27 cellular contexts compared by ENCODE assay signal in the genomic region with DNA sequence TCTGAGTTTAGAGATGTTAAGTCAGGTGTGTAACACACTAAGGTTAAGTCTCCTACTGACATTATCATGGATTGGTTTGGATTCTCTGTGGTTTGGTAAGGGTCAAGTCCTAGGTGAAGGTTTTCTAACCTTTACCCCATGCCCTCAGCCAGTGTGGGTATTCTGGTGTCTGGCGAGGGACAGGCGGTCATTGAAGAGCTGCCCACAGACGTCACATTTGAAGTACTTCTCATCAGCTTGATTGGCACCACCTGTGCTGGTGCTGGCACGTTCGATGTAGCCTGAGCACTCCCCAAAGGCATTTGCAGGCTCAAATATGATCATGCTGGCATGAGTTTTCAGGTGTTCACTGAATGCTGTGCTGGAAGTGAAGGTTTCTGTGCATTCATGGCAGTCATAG. TPM values are rescaled to one million over a fixed set of nuclear protein-coding genes. Genes with fewer than 3 reads are reported as not detected.
"Had no signal": no experiment of that assay in that cellular context is flagged by ENCODE, and none has a peak within 500 bp of the region (broad histone marks: within the 10 kb centered on the region; RNA-seq: fewer than 3 reads in every experiment).

No MANE protein-coding gene starts in this region.

- H3K36me3 ChIP-seq: suprapubic skin, transverse colon, upper lobe of left lung, upper lobe of right lung, uterus had no signal

- H3K4me3 ChIP-seq: stomach, suprapubic skin, testis, thoracic aorta, thyroid gland, tibial artery, tibial nerve, transverse colon, upper lobe of left lung, upper lobe of right lung, uterus, vagina had no signal

- H3K27ac ChIP-seq: stomach, suprapubic skin, testis, thoracic aorta, thyroid gland, tibial artery, tibial nerve, transverse colon, upper lobe of left lung, upper lobe of right lung, uterus, vagina had no signal

- H3K27me3 ChIP-seq: stomach, suprapubic skin, testis, thyroid gland, tibial artery, tibial nerve, transverse colon, upper lobe of left lung, upper lobe of right lung, uterus, vagina had no signal

- ATAC-seq: stimulated activated effector memory CD8-positive, alpha-beta T cell treated with anti-CD3 and anti-CD28 coated beads, Interleukin-12 subunit alpha, Interleukin-12 subunit beta, amount 100 ng/mL, for 72 hours; stimulated activated memory B cell treated with anti-CD40 and anti-IgM and Interleukin-4, amounts not matched to agents 10 μg/mL and 1 μg/mL and 100 μg/mL, for 72 hours; stimulated activated naive B cell treated with anti-CD40 and anti-IgM and Interleukin-4, amounts not matched to agents 10 μg/mL and 1 μg/mL and 100 μg/mL, for 72 hours; stimulated activated naive CD8-positive, alpha-beta T cell treated with anti-CD3 and anti-CD28 coated beads, Interleukin-15, amount 100 ng/mL, for 72 hours; stimulated activated naive CD8-positive, alpha-beta T cell treated with anti-CD3 and anti-CD28 coated beads, Interleukin-15, Interleukin-2, amounts not matched to agents 100 U/mL and 50 U/mL, for 24 hours; upper lobe of right lung had no signal

- H3K4me1 ChIP-seq: suprapubic skin, testis, thyroid gland, tibial artery, tibial nerve, transverse colon, upper lobe of left lung, upper lobe of right lung, uterus, vagina had no signal

- H3K9me3 ChIP-seq: suprapubic skin, testis, thoracic aorta, thyroid gland, tibial artery, upper lobe of right lung, uterus, vagina had no signal

- FAIRE-seq: urothelium cell line had no signal

- DNase-seq: stimulated activated CD4-positive, alpha-beta T cell treated with anti-CD3 and anti-CD28 coated beads, Interleukin-2, amount 100 ng/mL, for 48 hours; stimulated activated CD4-positive, alpha-beta T cell treated with anti-CD3 and anti-CD28 coated beads, Interleukin-4, amount 100 ng/mL, for 1 hour; stimulated activated CD4-positive, alpha-beta T cell treated with anti-CD3 and anti-CD28 coated beads, Interleukin-4, amount 100 ng/mL, for 24 hours; stimulated activated CD4-positive, alpha-beta T cell treated with anti-CD3 and anti-CD28 coated beads, Interleukin-4, amount 100 ng/mL, for 4 hours; stimulated activated CD8-positive, alpha-beta memory T cell treated with anti-CD3 and anti-CD28 coated beads, Interleukin-4, amount 100 ng/mL, for 48 hours; stimulated activated naive B cell treated with anti-CD40 and anti-IgM and Interleukin-4, amounts not matched to agents 10 μg/mL and 1 μg/mL and 100 μg/mL, for 72 hours; stimulated activated naive CD4-positive, alpha-beta T cell; stimulated activated naive CD4-positive, alpha-beta T cell treated with Interleukin-2 at 50 U/mL for 16 hours; stimulated activated naive CD8-positive, alpha-beta T cell treated with anti-CD3 and anti-CD28 coated beads, Interleukin-15, amount 100 ng/mL, for 72 hours; stimulated activated naive CD8-positive, alpha-beta T cell treated with anti-CD3 and anti-CD28 coated beads, Interleukin-15, Interleukin-2, amounts not matched to agents 100 U/mL and 50 U/mL, for 24 hours; stomach; substantia nigra; testis; thyroid gland; tibial artery; transverse colon; trophoblast cell; upper lobe of left lung; upper lobe of right lung; uterus had no signal

RNA-seq across cellular contexts. Expression of gene ZIM2, which starts 27.0 kb away (rescaled TPM):
- total RNA-seq: tibial nerve, upper lobe of right lung had no signal
